In the genomic region with DNA sequence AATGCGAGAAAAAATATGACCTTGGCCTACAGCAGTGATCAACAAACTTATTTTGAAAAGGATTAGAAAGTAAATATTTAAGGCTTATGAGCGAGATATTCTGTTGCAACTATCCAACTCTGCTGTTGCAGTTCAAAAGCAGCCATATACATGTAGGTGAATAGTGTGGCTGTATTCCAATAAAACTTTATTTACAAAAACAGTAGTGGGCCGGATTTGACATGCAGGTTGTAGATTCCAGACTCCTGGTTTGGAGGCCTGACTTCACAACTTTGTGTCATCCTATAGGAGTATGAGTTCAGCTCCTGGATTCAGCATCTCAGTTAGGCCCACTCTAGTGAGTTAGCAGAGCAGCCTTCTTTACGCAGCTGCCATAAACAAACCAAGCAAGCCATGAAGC, we compare ENCODE assay signal across 26 cellular contexts.
"Had no signal": no experiment of that assay in that cellular context is flagged by ENCODE, and none has a peak within 500 bp of the region (broad histone marks: within the 10 kb centered on the region; RNA-seq: fewer than 3 reads in every experiment).

No MANE protein-coding gene starts in this region.

- H2AFZ ChIP-seq: hepatocyte, neural progenitor cell had no signal

- DNase-seq: dorsolateral prefrontal cortex; effector CD4-positive, alpha-beta T cell; foreskin fibroblast; heart left ventricle; kidney; naive thymus-derived CD4-positive, alpha-beta T cell; sigmoid colon; stimulated activated CD4-positive, alpha-beta T cell treated with anti-CD3 and anti-CD28 coated beads, Interleukin-2, amount 100 ng/mL, for 24 hours; stimulated activated CD4-positive, alpha-beta T cell treated with anti-CD3 and anti-CD28 coated beads, Interleukin-4, amount 100 ng/mL, for 24 hours; stimulated activated naive CD4-positive, alpha-beta T cell treated with Interleukin-2 at 50 U/mL for 16 hours; stomach; testis; tibial artery had no signal

- H3K36me3 Mint-ChIP-seq: memory B cell; mesothelial cell of epicardium; naive thymus-derived CD4-positive, alpha-beta T cell; neural progenitor cell; stimulated activated effector memory CD8-positive, alpha-beta T cell treated with anti-CD3 and anti-CD28 coated beads, Interleukin-12 subunit alpha, Interleukin-12 subunit beta, amount 100 ng/mL, for 72 hours; type B pancreatic cell had no signal

- H3K4me2 ChIP-seq: hepatocyte, neural progenitor cell had no signal

- H3K4me1 ChIP-seq: gastroesophageal sphincter, neural progenitor cell, prostate gland, right atrium auricular region, sigmoid colon, stomach, testis had no signal

- FAIRE-seq: colon, kidney had no signal

- H3K9me3 ChIP-seq: gastroesophageal sphincter, heart left ventricle, prostate gland, right atrium auricular region, sigmoid colon, stomach, testis, tibial artery had no signal

- H3K27ac Mint-ChIP-seq: memory B cell; mesothelial cell of epicardium; naive thymus-derived CD4-positive, alpha-beta T cell; nephron; neural progenitor cell; stimulated activated effector memory CD8-positive, alpha-beta T cell treated with anti-CD3 and anti-CD28 coated beads, Interleukin-12 subunit alpha, Interleukin-12 subunit beta, amount 100 ng/mL, for 72 hours; type B pancreatic cell had no signal

- H3K4me3 ChIP-seq: dorsolateral prefrontal cortex, gastroesophageal sphincter, heart left ventricle, hepatocyte, lung, neural progenitor cell, prostate gland, right atrium auricular region, sigmoid colon, stomach, testis, tibial artery had no signal

- H3K9me3 Mint-ChIP-seq: memory B cell; mesothelial cell of epicardium; nephron; neural progenitor cell; stimulated activated effector memory CD8-positive, alpha-beta T cell treated with anti-CD3 and anti-CD28 coated beads, Interleukin-12 subunit alpha, Interleukin-12 subunit beta, amount 100 ng/mL, for 72 hours had no signal

- H3K9ac ChIP-seq: neural progenitor cell had no signal

- H3K27me3 ChIP-seq: dorsolateral prefrontal cortex, gastroesophageal sphincter, heart left ventricle, hepatocyte, neural progenitor cell, right atrium auricular region, sigmoid colon, stomach, testis, tibial artery had no signal

- H3K4me1 Mint-ChIP-seq: mesothelial cell of epicardium; nephron; neural progenitor cell; stimulated activated effector memory CD8-positive, alpha-beta T cell treated with anti-CD3 and anti-CD28 coated beads, Interleukin-12 subunit alpha, Interleukin-12 subunit beta, amount 100 ng/mL, for 72 hours had no signal

- H3K4me3 Mint-ChIP-seq: memory B cell; mesothelial cell of epicardium; naive thymus-derived CD4-positive, alpha-beta T cell; nephron; neural progenitor cell; stimulated activated effector memory CD8-positive, alpha-beta T cell treated with anti-CD3 and anti-CD28 coated beads, Interleukin-12 subunit alpha, Interleukin-12 subunit beta, amount 100 ng/mL, for 72 hours; type B pancreatic cell had no signal

- H3K27ac ChIP-seq: dorsolateral prefrontal cortex, gastroesophageal sphincter, heart left ventricle, hepatocyte, neural progenitor cell, prostate gland, right atrium auricular region, sigmoid colon, stomach, testis had no signal

- H3K36me3 ChIP-seq: gastroesophageal sphincter, heart left ventricle, neural progenitor cell, prostate gland, right atrium auricular region, sigmoid colon, stomach, tibial artery had no signal

- H3K79me2 ChIP-seq: hepatocyte had no signal

- ATAC-seq: gastroesophageal sphincter; heart left ventricle; left lobe of liver; naive thymus-derived CD4-positive, alpha-beta T cell; stimulated activated effector memory CD8-positive, alpha-beta T cell treated with anti-CD3 and anti-CD28 coated beads, Interleukin-12 subunit alpha, Interleukin-12 subunit beta, amount 100 ng/mL, for 72 hours had no signal
